ENCODE assay signal across 14 cellular contexts in the genomic region with DNA sequence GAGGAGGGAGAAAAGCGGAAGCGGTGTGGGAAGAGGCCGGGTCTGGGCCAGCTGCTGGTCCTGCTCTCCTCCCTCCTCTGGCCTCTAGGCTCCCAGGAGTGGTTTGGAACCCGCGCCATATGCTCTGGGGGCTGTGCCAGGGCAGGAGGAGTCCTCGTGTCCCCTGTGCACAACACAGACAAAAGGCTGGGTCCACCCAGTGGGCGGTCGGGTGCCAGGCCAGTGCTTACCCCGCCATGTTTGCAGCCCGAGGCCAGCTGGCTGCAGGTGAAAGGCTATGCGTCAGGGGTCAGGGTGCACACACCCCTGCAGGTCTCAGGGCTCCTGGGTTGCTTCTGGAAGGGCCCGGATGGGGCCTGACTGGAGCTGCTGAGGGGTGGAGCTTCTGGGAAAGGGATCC. TPM values are rescaled to one million over a fixed set of nuclear protein-coding genes. Genes with fewer than 3 reads are reported as not detected.
"Had no signal": no experiment of that assay in that cellular context is flagged by ENCODE, and none has a peak within 500 bp of the region (broad histone marks: within the 10 kb centered on the region; RNA-seq: fewer than 3 reads in every experiment).

No MANE protein-coding gene starts in this region.

RNA-seq across cellular contexts. Expression of a gene that starts 14.7 kb away (rescaled TPM):
- total RNA-seq: activated B cell treated with CpG ODN at 0.5 μM for 24 hours; activated CD4-positive, alpha-beta memory T cell treated with anti-CD3 and anti-CD28 coated beads for 36 hours; activated CD4-positive, alpha-beta T cell treated with anti-CD3 and anti-CD28 coated beads, Interleukin-2, amount 10 ng/mL, durations not matched to agents 24 days and 14 days; activated CD8-positive, alpha-beta memory T cell treated with anti-CD3 and anti-CD28 coated beads for 36 hours; activated CD8-positive, alpha-beta T cell treated with anti-CD3 and anti-CD28 coated beads for 36 hours; activated naive CD4-positive, alpha-beta T cell treated with anti-CD3 and anti-CD28 coated beads for 36 hours; activated naive CD4-positive, alpha-beta T cell treated with anti-CD3 and anti-CD28 coated beads, Interleukin-2, amount 50 U/mL, for 72 hours; activated naive CD8-positive, alpha-beta T cell treated with anti-CD3 and anti-CD28 coated beads for 36 hours; activated T-cell treated with anti-CD3 and anti-CD28 coated beads, Interleukin-2, amount 50 U/mL, for 4 hours; activated T-cell treated with anti-CD3 and anti-CD28 coated beads, Interleukin-2, amount 50 U/mL, for 72 hours; activated T-helper 1 cell treated with anti-CD3 and anti-CD28 coated beads, Interleukin-12 subunit alpha, Interleukin-12 subunit beta, Interleukin-2, Interleukin-4 antibody, amounts not matched to agents 30 ng/mL and 10 ng/mL and 1 ng/mL, durations not matched to agents 14 hours and 24 hours and 36 hours; activated T-helper 17 cell treated with anti-CD3 and anti-CD28 coated beads, Interleukin-2, amount 50 U/mL, for 72 hours; astrocyte; T-helper 1 cell treated with Interleukin-12 subunit alpha and Interleukin-12 subunit beta and Interleukin-4 antibody, amounts not matched to agents 30 ng/mL and 1 ng/mL, for 36 hours had no signal
